In genomic region chr1:235588156-235588555, GRCh38 we compare ENCODE assay signal across 18 cellular contexts.
"Had no signal": no experiment of that assay in that cellular context is flagged by ENCODE, and none has a peak within 500 bp of the region (broad histone marks: within the 10 kb centered on the region; RNA-seq: fewer than 3 reads in every experiment).

No MANE protein-coding gene starts in this region.

- H2AFZ ChIP-seq: hepatocyte had no signal

- DNase-seq: effector CD8-positive, alpha-beta T cell; foreskin melanocyte; head of caudate nucleus; left colon; left ventricle myocardium superior; naive B cell; sigmoid colon; stimulated activated CD4-positive, alpha-beta T cell treated with anti-CD3 and anti-CD28 coated beads, Interleukin-12 subunit alpha, Interleukin-12 subunit beta, amount 100 ng/mL, for 4 hours; stimulated activated naive CD4-positive, alpha-beta T cell treated with Interleukin-2 at 50 U/mL for 16 hours; trophoblast cell had no signal

- H3K36me3 ChIP-seq: ovary, right atrium auricular region, sigmoid colon had no signal

- H3K4me3 Mint-ChIP-seq: neural crest cell had no signal

- H3K4me2 ChIP-seq: hepatocyte had no signal

- H3K27me3 ChIP-seq: hepatocyte, ovary, right atrium auricular region, sigmoid colon had no signal

- H3K79me2 ChIP-seq: hepatocyte had no signal

- H3K9me3 ChIP-seq: ovary, right atrium auricular region, sigmoid colon had no signal

- H3K4me3 ChIP-seq: coronary artery, dorsolateral prefrontal cortex, hepatocyte, ovary, right atrium auricular region, sigmoid colon, skin epidermis had no signal

- H3K4me1 Mint-ChIP-seq: naive B cell, neural crest cell had no signal

- H3K27ac ChIP-seq: coronary artery, hepatocyte, ovary, right atrium auricular region, sigmoid colon had no signal

- ATAC-seq: left colon, left ventricle myocardium superior had no signal

- H3K4me1 ChIP-seq: right atrium auricular region had no signal

- FAIRE-seq: urothelium cell line had no signal
